11 cellular contexts compared by ENCODE assay signal in the genomic region with DNA sequence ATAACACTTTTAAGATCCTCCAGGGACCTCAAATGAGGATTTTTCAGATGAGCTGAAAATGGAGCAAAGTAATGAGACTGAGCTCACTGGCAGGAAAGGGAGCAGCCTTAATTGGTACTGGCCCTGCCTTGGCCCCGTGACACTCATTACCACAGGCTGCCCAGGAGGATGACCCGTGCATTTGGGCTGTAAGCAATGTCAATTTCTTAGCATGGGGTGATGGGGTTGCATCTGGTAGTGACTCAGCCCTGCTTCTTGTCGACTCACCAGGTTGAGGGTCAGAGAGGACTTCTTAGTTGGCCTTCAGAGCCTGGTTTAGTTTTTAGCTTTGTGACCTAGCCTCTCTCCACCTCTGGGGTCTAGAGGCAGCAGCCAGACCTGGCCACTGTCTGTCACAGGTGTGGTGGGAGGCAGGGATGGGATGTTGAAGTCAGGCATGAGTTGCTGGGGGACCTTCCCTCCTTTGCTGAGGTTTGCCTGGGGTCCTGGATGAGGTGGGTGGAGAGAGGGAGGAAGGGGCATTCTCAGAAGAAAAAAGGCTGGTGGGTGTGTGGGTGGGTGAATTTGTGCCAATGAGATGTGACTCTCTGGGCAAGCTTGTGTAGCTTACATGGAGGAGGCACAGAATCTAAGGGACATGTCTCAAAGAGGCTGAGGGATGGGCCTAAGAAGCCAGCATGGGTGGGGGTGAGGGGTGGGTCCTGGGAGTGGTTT. TPM values are rescaled to one million over a fixed set of nuclear protein-coding genes. Genes with fewer than 3 reads are reported as not detected.
DNase-seq lines count a peak whose midpoint lies in the region; ATAC-seq and TF ChIP-seq lines count a peak whose summit lies in the region.
"Had no signal": no experiment of that assay in that cellular context is flagged by ENCODE, and none has a peak within 500 bp of the region (broad histone marks: within the 10 kb centered on the region; RNA-seq: fewer than 3 reads in every experiment).

No MANE protein-coding gene starts in this region.

- H3K27me3 ChIP-seq in osteoblast (ENCODE audit: insufficient read depth, low read length) = no peaks in the 10 kb centered on the region
- H3K27me3 ChIP-seq in H7 (ENCODE audit: control insufficient read depth, insufficient read depth, low read length) = no peaks in the 10 kb centered on the region
- no peaks in the 10 kb centered on the region for H3K27me3 ChIP-seq in WERI-Rb-1 (ENCODE audit: insufficient read depth, low read depth, severe bottlenecking)

- no peaks in the 10 kb centered on the region for H3K36me3 ChIP-seq in osteoblast (ENCODE audit: insufficient read depth, low read length)
- no peaks in the 10 kb centered on the region for H3K36me3 ChIP-seq in H7 (replicated peaks; ENCODE audit: control insufficient read depth, insufficient read depth, low read length)
- no peaks in the 10 kb centered on the region for H3K36me3 ChIP-seq in WERI-Rb-1

- peak overlapping the region; percentile 42 for H3K4me3 ChIP-seq in osteoblast (ENCODE audit: insufficient read depth, low read length)
- no peak overlapping the region for H3K4me3 ChIP-seq in H7 (ENCODE audit: insufficient read depth, low read depth, low read length)
- H3K4me3 ChIP-seq in WERI-Rb-1 (ENCODE audit: low read depth, low read length) = no peak overlapping the region

- ATAC-seq in GM19463 (IDR thresholded peaks at IDR 0.05; ENCODE audit: unreplicated experiment) = no peak

- H3K4me1 ChIP-seq in osteoblast (ENCODE audit: insufficient read depth, low read length) = peaks cover 40% of the 10 kb centered on the region

- H3K79me2 ChIP-seq in osteoblast (ENCODE audit: insufficient read depth, low read length) = no peaks in the 10 kb centered on the region

- H4K20me1 ChIP-seq in osteoblast (ENCODE audit: insufficient read depth, low read length) = no peaks in the 10 kb centered on the region

- peak overlapping the region; percentile 41 for H2AFZ ChIP-seq in osteoblast (ENCODE audit: low read length)

- no peaks in the 10 kb centered on the region for H3K9me3 ChIP-seq in osteoblast (ENCODE audit: low read depth, low read length)
- no peaks in the 10 kb centered on the region for H3K9me3 ChIP-seq in WERI-Rb-1 (ENCODE audit: severe bottlenecking)

- H3K27ac ChIP-seq in osteoblast (ENCODE audit: low read depth, low read length) (peak overlapping the region; percentile 93), WERI-Rb-1 (no peak overlapping the region)

- TF ChIP-seq CTCF in osteoblast (IDR thresholded peaks at IDR 0.05; ENCODE audit: extremely low read depth, low read depth, low read length) (no peak), WERI-Rb-1 (IDR thresholded peaks at IDR 0.05; ENCODE audit: low read depth, low read length) (no peak)

- DNase-seq in CD1c-positive myeloid dendritic cell (ENCODE audit: extremely low spot score) (peak; percentile 15), M059J (ENCODE audit: low read depth) (peak; percentile 96), dermis blood vessel endothelial cell (peak; percentile 38), osteoblast (ENCODE audit: insufficient read length, low spot score, missing footprints) (peak; percentile 91), OCI-M2 (lab: John Stamatoyannopoulos, UW; ENCODE audit: unreplicated experiment) (no peak), H7 (no peak), WERI-Rb-1 (no peak)
- DNase-seq: cortex of kidney, NCI-H2107, RPMI8226 had no signal

- peak overlapping the region; percentile 52 for H3K4me2 ChIP-seq in osteoblast (ENCODE audit: insufficient read depth, low read length)

RNA-seq across cellular contexts. Expression of a gene that starts 25.9 kb away (rescaled TPM):
- 20.1 and 34.9 TPM in 2 replicates for total RNA-seq in M059J (2014; rRNA removed; shearing (Covaris generic))
- total RNA-seq in dermis blood vessel endothelial cell (16.0 and 21.1 TPM in 2 replicates), osteoblast (26.8 and 32.4 TPM in 2 replicates)
- total RNA-seq in H7 (2014; rRNA removed; shearing (Covaris generic)) = 11.9 TPM in 2 replicates

Comparison
In these comparisons a context has a peak if more than half of its experiments do, and no peak if none do; other contexts are left out.
1. DNase-seq: peak in CD1c-positive myeloid dendritic cell (single experiment), M059J (single experiment), dermis blood vessel endothelial cell (single experiment) and osteoblast (single experiment); none in OCI-M2 (single experiment), H7 (single experiment) and WERI-Rb-1 (single experiment).